In genomic region chr5:1447772-1448361, GRCh38 we compare ENCODE assay signal across 18 cellular contexts. TPM values are rescaled to one million over a fixed set of nuclear protein-coding genes. Genes with fewer than 3 reads are reported as not detected.
DNase-seq lines count a peak whose midpoint lies in the region; ATAC-seq lines count a peak whose summit lies in the region.
"Had no signal": no experiment of that assay in that cellular context is flagged by ENCODE, and none has a peak within 500 bp of the region (broad histone marks: within the 10 kb centered on the region; RNA-seq: fewer than 3 reads in every experiment).

No MANE protein-coding gene starts in this region.

- intact Hi-C loops in left colon (cut with DNase I, micrococcal nuclease): no loop called here

- H3K27ac Mint-ChIP-seq in stimulated activated naive CD8-positive, alpha-beta T cell treated with anti-CD3 and anti-CD28 coated beads, Interleukin-15, amount 100 ng/mL, for 72 hours: no peak overlapping the region
- H3K27ac Mint-ChIP-seq: T-helper 1 cell treated with Interleukin-12 subunit alpha and Interleukin-12 subunit beta and Interleukin-4 antibody, amounts not matched to agents 30 μg/mL and 1 μg/mL, for 36 hours had no signal

- DNase-seq in NCI-H146 (lab: John Stamatoyannopoulos, UW) (peak; percentile 27), NCI-H146 treated with DMSO at 0.1 percent for 48 hours (lab: John Stamatoyannopoulos, UW; ENCODE audit: unreplicated experiment) (no peak), left colon (no peak)
- peak; percentile 54 for DNase-seq in activated CD8-positive, alpha-beta memory T cell treated with anti-CD3 and anti-CD28 coated beads, Interleukin-2, amount 50 U/mL, for 48 hours
- DNase-seq in stimulated activated naive CD8-positive, alpha-beta T cell treated with anti-CD3 and anti-CD28 coated beads, Interleukin-15, amount 100 ng/mL, for 72 hours: no peak
- DNase-seq in stimulated activated CD4-positive, alpha-beta T cell treated with anti-CD3 and anti-CD28 coated beads, Interleukin-15, amount 100 ng/mL, for 24 hours: no peak
- DNase-seq: 8988T; central memory CD4-positive, alpha-beta T cell; GM23248; Kasumi-1; midbrain; nucleus accumbens; stimulated activated CD4-positive, alpha-beta T cell treated with anti-CD3 and anti-CD28 coated beads, Interleukin-4, amount 100 ng/mL, for 24 hours had no signal

- ATAC-seq in left colon (peak; percentile 53), HG03460 (IDR thresholded peaks at IDR 0.05; ENCODE audit: unreplicated experiment) (no peak), HG02885 (IDR thresholded peaks at IDR 0.05; ENCODE audit: poor library complexity, unreplicated experiment) (no peak)
- ATAC-seq in stimulated activated naive CD8-positive, alpha-beta T cell treated with anti-CD3 and anti-CD28 coated beads, Interleukin-15, amount 100 ng/mL, for 72 hours: peak; percentile 65

- peaks cover 40% of the 10 kb centered on the region for H3K4me1 Mint-ChIP-seq in stimulated activated naive CD8-positive, alpha-beta T cell treated with anti-CD3 and anti-CD28 coated beads, Interleukin-15, amount 100 ng/mL, for 72 hours

- H3K27me3 Mint-ChIP-seq in stimulated activated naive CD8-positive, alpha-beta T cell treated with anti-CD3 and anti-CD28 coated beads, Interleukin-15, amount 100 ng/mL, for 72 hours: peaks cover 71% of the 10 kb centered on the region

- H3K9me3 Mint-ChIP-seq in stimulated activated naive CD8-positive, alpha-beta T cell treated with anti-CD3 and anti-CD28 coated beads, Interleukin-15, amount 100 ng/mL, for 72 hours: no peaks in the 10 kb centered on the region
- H3K9me3 Mint-ChIP-seq: T-helper 1 cell treated with Interleukin-12 subunit alpha and Interleukin-12 subunit beta and Interleukin-4 antibody, amounts not matched to agents 30 μg/mL and 1 μg/mL, for 36 hours had no signal

- H3K4me3 Mint-ChIP-seq in stimulated activated naive CD8-positive, alpha-beta T cell treated with anti-CD3 and anti-CD28 coated beads, Interleukin-15, amount 100 ng/mL, for 72 hours: no peak overlapping the region
- H3K4me3 Mint-ChIP-seq: T-helper 1 cell treated with Interleukin-12 subunit alpha and Interleukin-12 subunit beta and Interleukin-4 antibody, amounts not matched to agents 30 μg/mL and 1 μg/mL, for 36 hours had no signal

RNA-seq across cellular contexts. Expression of gene SLC6A3, which starts 2.6 kb away (rescaled TPM):
- not detected for total RNA-seq in left colon
- total RNA-seq: adrenal gland, Daoy, GM23248 had no signal

Comparison
In these comparisons a context has a peak if more than half of its experiments do, and no peak if none do; other contexts are left out.
1. DNase-seq: peak in NCI-H146 (single experiment) and activated CD8-positive, alpha-beta memory T cell treated with anti-CD3 and anti-CD28 coated beads, Interleukin-2, amount 50 U/mL, for 48 hours (single experiment); none in NCI-H146 treated with DMSO at 0.1 percent for 48 hours (single experiment), left colon (0 of 2), stimulated activated naive CD8-positive, alpha-beta T cell treated with anti-CD3 and anti-CD28 coated beads, Interleukin-15, amount 100 ng/mL, for 72 hours (0 of 2) and stimulated activated CD4-positive, alpha-beta T cell treated with anti-CD3 and anti-CD28 coated beads, Interleukin-15, amount 100 ng/mL, for 24 hours (single experiment).
2. ATAC-seq: peak in left colon (single experiment) and stimulated activated naive CD8-positive, alpha-beta T cell treated with anti-CD3 and anti-CD28 coated beads, Interleukin-15, amount 100 ng/mL, for 72 hours (single experiment); none in HG03460 (single experiment) and HG02885 (single experiment).